Comparison of ENCODE assay signal across 30 cellular contexts in genomic region chr3:122956685-122957455, GRCh38.
DNase-seq lines count a peak whose midpoint lies in the region; ATAC-seq, FAIRE-seq and TF ChIP-seq lines count a peak whose summit lies in the region.
"Had no signal": no experiment of that assay in that cellular context is flagged by ENCODE, and none has a peak within 500 bp of the region (broad histone marks: within the 10 kb centered on the region; RNA-seq: fewer than 3 reads in every experiment).

No MANE protein-coding gene starts in this region.

- H3K14ac ChIP-seq in H9 (ENCODE audit: insufficient read depth, low read length): peak overlapping the region; percentile 16; the same call in 1 of the 2 replicates

- H3K36me3 Mint-ChIP-seq in H9 (ENCODE audit: insufficient read depth in 1 of 3, low read depth in 3 of 3): peaks cover 0 to 4% (median 2%) of the 10 kb centered on the region in 3 experiments; a peak in 2 of 7 replicates
- peaks cover 29% of the 10 kb centered on the region for H3K36me3 Mint-ChIP-seq in endodermal cell (ENCODE audit: low read depth)
- peaks cover 16% of the 10 kb centered on the region for H3K36me3 Mint-ChIP-seq in neural progenitor cell
- H3K36me3 Mint-ChIP-seq: activated naive CD4-positive, alpha-beta T cell treated with anti-CD3 and anti-CD28 coated beads, Interleukin-2, amount 50 U/mL, for 72 hours; CD4-positive, CD25-positive, alpha-beta regulatory T cell had no signal

- no peak overlapping the region for H3K4me2 ChIP-seq in H9 (ENCODE audit: insufficient read depth, insufficient read length, low read length)
- H3K4me2 ChIP-seq in neural progenitor cell: no peak overlapping the region
- no peak overlapping the region for H3K4me2 ChIP-seq in mammary epithelial cell (ENCODE audit: insufficient read depth, low read depth, low read length)

- H3K4me3 ChIP-seq in endodermal cell (ENCODE audit: low read length): no peak overlapping the region
- no peak overlapping the region for H3K4me3 ChIP-seq in right atrium auricular region
- no peak overlapping the region for H3K4me3 ChIP-seq in neural progenitor cell
- H3K4me3 ChIP-seq in pancreas: no peak overlapping the region
- H3K4me3 ChIP-seq in mammary epithelial cell (replicated peaks in 1 of 3; ENCODE audit: insufficient read depth in 1 of 3, low read depth in 2 of 3, low read length in 3 of 3): no peak overlapping the region
- H3K4me3 ChIP-seq: Peyer's patch had no signal

- H3T11ph ChIP-seq in H9 (ENCODE audit: low read length): no peak overlapping the region

- ATAC-seq in pancreas (no peak), GM18867 (IDR thresholded peaks at IDR 0.05; ENCODE audit: unreplicated experiment) (no peak)
- ATAC-seq: activated naive CD4-positive, alpha-beta T cell treated with anti-CD3 and anti-CD28 coated beads, Interleukin-2, amount 50 U/mL, for 72 hours; stimulated activated naive CD8-positive, alpha-beta T cell treated with anti-CD3 and anti-CD28 coated beads, Interleukin-15, amount 100 ng/mL, for 72 hours had no signal

- no peaks in the 10 kb centered on the region for H3K36me3 ChIP-seq in endodermal cell (ENCODE audit: control insufficient read depth, insufficient read depth, low read length)
- H3K36me3 ChIP-seq in right atrium auricular region: no peaks in the 10 kb centered on the region
- no peaks in the 10 kb centered on the region for H3K36me3 ChIP-seq in neural progenitor cell
- H3K36me3 ChIP-seq in pancreas: no peaks in the 10 kb centered on the region
- H3K36me3 ChIP-seq in mammary epithelial cell (ENCODE audit: insufficient read depth, low read length): no peaks in the 10 kb centered on the region
- H3K36me3 ChIP-seq: Peyer's patch, WERI-Rb-1 had no signal

- CTCF ChIA-PET in mammary epithelial cell (lab: Charles Lee; ENCODE audit: low non-redundant PET): no interaction called here

- H3K27me3 ChIP-seq in H9 (ENCODE audit: insufficient read depth, low read length): no peaks in the 10 kb centered on the region
- no peaks in the 10 kb centered on the region for H3K27me3 ChIP-seq in endodermal cell (ENCODE audit: control insufficient read depth, insufficient read depth, low read length, poor library complexity, severe bottlenecking)
- H3K27me3 ChIP-seq in right atrium auricular region: no peaks in the 10 kb centered on the region
- no peaks in the 10 kb centered on the region for H3K27me3 ChIP-seq in neural progenitor cell
- no peaks in the 10 kb centered on the region for H3K27me3 ChIP-seq in pancreas
- H3K27me3 ChIP-seq in mammary epithelial cell (ENCODE audit: insufficient read depth, low read length): peaks cover 3% of the 10 kb centered on the region
- H3K27me3 ChIP-seq: Peyer's patch had no signal

- no peaks in the 10 kb centered on the region for H3F3A ChIP-seq in neural progenitor cell (ENCODE audit: low read depth)

- H3K23me2 ChIP-seq in H9 (ENCODE audit: insufficient read length, low read depth, low read length, poor library complexity, severe bottlenecking): no peaks in the 10 kb centered on the region

- no peak overlapping the region for H3K56ac ChIP-seq in H9 (ENCODE audit: insufficient read length, low read depth, low read length)

- H4K8ac ChIP-seq in H9 (replicated peaks; ENCODE audit: insufficient read length, low read depth, low read length): no peak overlapping the region

- intact Hi-C loops in pancreas (cut with DNase I): no loop called here
- intact Hi-C loops in mammary epithelial cell (cut with micrococcal nuclease): no loop called here

- DNase-seq in H9: no peak
- peak; percentile 57 for DNase-seq in endodermal cell
- no peak for DNase-seq in right atrium auricular region (ENCODE audit: low spot score)
- no peak for DNase-seq in neural progenitor cell (ENCODE audit: low spot score)
- no peak for DNase-seq in iPS-NIHi7 (ENCODE audit: extremely low spot score)
- DNase-seq in pancreas: no peak
- DNase-seq in mammary epithelial cell: no peak
- DNase-seq: activated CD4-positive, alpha-beta T cell treated with anti-CD3 and anti-CD28 coated beads for 48 hours; activated effector memory CD4-positive, alpha-beta T cell treated with Interleukin-2 at 50 U/mL for 16 hours; Calu3; CD4-positive, CD25-positive, alpha-beta regulatory T cell; DMS79; effector CD4-positive, alpha-beta T cell; glutamatergic neuron; HFFc6; KBM-7; NCI-H1105; NCI-H2029; NCI-H69; Peyer's patch; SIG-M5; stimulated activated CD4-positive, alpha-beta T cell treated with anti-CD3 and anti-CD28 coated beads, Interleukin-12 subunit alpha, Interleukin-12 subunit beta, amount 100 ng/mL, for 4 hours; stimulated activated CD4-positive, alpha-beta T cell treated with anti-CD3 and anti-CD28 coated beads, Interleukin-2, amount 100 ng/mL, for 48 hours; stimulated activated naive CD8-positive, alpha-beta T cell treated with anti-CD3 and anti-CD28 coated beads, Interleukin-15, amount 100 ng/mL, for 72 hours; WERI-Rb-1 had no signal

- H3K4me1 ChIP-seq in H9 (ENCODE audit: insufficient read depth, low read length): peaks cover 13% of the 10 kb centered on the region; the same call in 1 of the 2 replicates
- peaks cover 9% of the 10 kb centered on the region for H3K4me1 ChIP-seq in endodermal cell (ENCODE audit: control insufficient read depth, insufficient read depth, low read length)
- H3K4me1 ChIP-seq in right atrium auricular region: peaks cover 8 to 52% of the 10 kb centered on the region in 2 donors
- H3K4me1 ChIP-seq in neural progenitor cell: peaks cover 15% of the 10 kb centered on the region
- no peaks in the 10 kb centered on the region for H3K4me1 ChIP-seq in pancreas
- H3K4me1 ChIP-seq in mammary epithelial cell (ENCODE audit: insufficient read depth, low read length): peaks cover 9% of the 10 kb centered on the region

- H3K27me3 Mint-ChIP-seq in H9 (ENCODE audit: low read depth) (no peaks in the 10 kb centered on the region; the same call in 1 of the 2 replicates), endodermal cell (ENCODE audit: insufficient read depth) (no peaks in the 10 kb centered on the region), neural progenitor cell (ENCODE audit: insufficient read depth, low read depth) (peaks cover 11% of the 10 kb centered on the region)

- H2BK12ac ChIP-seq in H9 (ENCODE audit: insufficient read length, low read depth, low read length): no peak overlapping the region

- no peak overlapping the region for H4K5ac ChIP-seq in H9 (ENCODE audit: insufficient read length, low read depth, low read length)

- WGBS in H9 (ENCODE audit: extremely low coverage, insufficient read length, low lambda C conversion rate): no CpG with 5 or more reads among the region's 16 CpGs
- WGBS in endodermal cell (ENCODE audit: insufficient coverage in 1 of 2, insufficient read length in 1 of 2), 2 experiments: 87 to 91% methylated on average over 16 of the region's 16 CpGs
- WGBS in pancreas, 2 donors: 74 to 82% methylated on average over 16 of the region's 16 CpGs
- WGBS in mammary epithelial cell (ENCODE audit: low coverage, missing lambda C conversion rate): 78% methylated on average over 4 of the region's 16 CpGs

- in situ Hi-C loops in mammary epithelial cell (cut with MboI; ENCODE audit: low sequenced_read_pairs in 2 of 2): no loop called here

- BruUV-seq in mammary epithelial cell (replicated peaks; lab: Mats Ljungman, UMichigan): no TSS peak

- H3K18ac ChIP-seq in H9 (ENCODE audit: insufficient read length, low read depth, low read length): no peak overlapping the region

- H2BK15ac ChIP-seq in H9 (ENCODE audit: low read depth, low read length): no peak overlapping the region

- H3K9me3 ChIP-seq in H9 (ENCODE audit: control insufficient read depth, low read depth, low read length): no peaks in the 10 kb centered on the region
- H3K9me3 ChIP-seq in endodermal cell (ENCODE audit: control insufficient read depth, low read length): no peaks in the 10 kb centered on the region
- no peaks in the 10 kb centered on the region for H3K9me3 ChIP-seq in right atrium auricular region
- no peaks in the 10 kb centered on the region for H3K9me3 ChIP-seq in neural progenitor cell (ENCODE audit: low read depth)
- H3K9me3 ChIP-seq in pancreas: no peaks in the 10 kb centered on the region
- H3K9me3 ChIP-seq in mammary epithelial cell (replicated peaks; ENCODE audit: insufficient read depth, low read length): no peaks in the 10 kb centered on the region
- H3K9me3 ChIP-seq: Peyer's patch had no signal

- no peak overlapping the region for H2AFZ ChIP-seq in H9 (ENCODE audit: low read length)
- no peak overlapping the region for H2AFZ ChIP-seq in neural progenitor cell (replicated peaks)
- no peak overlapping the region for H2AFZ ChIP-seq in mammary epithelial cell (ENCODE audit: low read depth, low read length)

- H3K27ac Mint-ChIP-seq in H9 (no peak overlapping the region), endodermal cell (no peak overlapping the region), neural progenitor cell (peak overlapping the region; percentile 8)
- H3K27ac Mint-ChIP-seq: activated naive CD4-positive, alpha-beta T cell treated with anti-CD3 and anti-CD28 coated beads, Interleukin-2, amount 50 U/mL, for 72 hours; CD4-positive, CD25-positive, alpha-beta regulatory T cell; HFFc6; stimulated activated naive CD8-positive, alpha-beta T cell treated with anti-CD3 and anti-CD28 coated beads, Interleukin-15, amount 100 ng/mL, for 72 hours had no signal

- H3K9ac ChIP-seq in H9 (ENCODE audit: extremely low read depth, insufficient read length, low read length) (no peak overlapping the region), endodermal cell (ENCODE audit: extremely low read depth, low read length, poor library complexity, severe bottlenecking) (no peak overlapping the region), neural progenitor cell (no peak overlapping the region), mammary epithelial cell (ENCODE audit: insufficient read depth, low read length) (no peak overlapping the region)

- H3K23ac ChIP-seq in H9 (ENCODE audit: insufficient read length, low read depth, low read length): no peak overlapping the region

- H2BK120ac ChIP-seq in H9 (ENCODE audit: low read depth, low read length, poor library complexity, severe bottlenecking): no peak overlapping the region

- no peak overlapping the region for H3K4ac ChIP-seq in H9 (ENCODE audit: low read depth, low read length)

- no peak overlapping the region for H2AK5ac ChIP-seq in H9 (ENCODE audit: insufficient read length, low read length)

- peaks cover 53 to 64% of the 10 kb centered on the region in 2 experiments for H3K4me1 Mint-ChIP-seq in H9
- peaks cover 19% of the 10 kb centered on the region for H3K4me1 Mint-ChIP-seq in endodermal cell
- peaks cover 29% of the 10 kb centered on the region for H3K4me1 Mint-ChIP-seq in neural progenitor cell
- H3K4me1 Mint-ChIP-seq: CD4-positive, CD25-positive, alpha-beta regulatory T cell; stimulated activated naive CD8-positive, alpha-beta T cell treated with anti-CD3 and anti-CD28 coated beads, Interleukin-15, amount 100 ng/mL, for 72 hours had no signal

- H3K79me2 ChIP-seq in H9 (ENCODE audit: insufficient read depth, low read length) (no peaks in the 10 kb centered on the region), neural progenitor cell (ENCODE audit: low read depth) (no peaks in the 10 kb centered on the region), mammary epithelial cell (ENCODE audit: insufficient read depth, low read length) (no peaks in the 10 kb centered on the region)

- FAIRE-seq in pancreas (lab: Jason Lieb, UNC): no peak
- FAIRE-seq: A204.1, colon, G401.6 had no signal

- TF ChIP-seq CTCF in H9 (conservative IDR thresholded peaks at IDR 0.05) (no peak), endodermal cell (conservative IDR thresholded peaks at IDR 0.05) (no peak), right atrium auricular region (IDR thresholded peaks at IDR 0.05) (no peak), neural progenitor cell (IDR thresholded peaks at IDR 0.05) (no peak), pancreas (IDR thresholded peaks at IDR 0.05) (no peak), mammary epithelial cell (conservative IDR thresholded peaks at IDR 0.05 in 1 of 2, IDR thresholded peaks at IDR 0.05 in 1 of 2; ENCODE audit: extremely low read depth in 1 of 2, insufficient read depth in 1 of 2, low read depth in 1 of 2, low read length in 2 of 2) (no peak)

- H4K20me1 ChIP-seq in H9 (ENCODE audit: control insufficient read depth, insufficient read depth, insufficient read length) (no peaks in the 10 kb centered on the region), neural progenitor cell (ENCODE audit: low read depth) (no peaks in the 10 kb centered on the region), mammary epithelial cell (ENCODE audit: insufficient read depth, low read length) (no peaks in the 10 kb centered on the region)

- H3K4me3 Mint-ChIP-seq in H9 (peak overlapping the region in 1 of 2 experiments; percentile 6; a peak in 1 of 5 replicates), endodermal cell (no peak overlapping the region), neural progenitor cell (no peak overlapping the region)
- H3K4me3 Mint-ChIP-seq: CD4-positive, CD25-positive, alpha-beta regulatory T cell; HFFc6; stimulated activated naive CD8-positive, alpha-beta T cell treated with anti-CD3 and anti-CD28 coated beads, Interleukin-15, amount 100 ng/mL, for 72 hours had no signal

- H3K27ac ChIP-seq in H9 (ENCODE audit: insufficient read length, low read depth, low read length) (no peak overlapping the region), endodermal cell (ENCODE audit: low read depth, low read length) (no peak overlapping the region), right atrium auricular region (peak overlapping the region; percentile 68 to 85), neural progenitor cell (no peak overlapping the region), pancreas (no peak overlapping the region), mammary epithelial cell (ENCODE audit: insufficient read depth, low read depth, low read length) (no peak overlapping the region)
- H3K27ac ChIP-seq: WERI-Rb-1 had no signal

- H2BK5ac ChIP-seq in H9 (ENCODE audit: insufficient read length, low read length): no peak overlapping the region

- no peaks in the 10 kb centered on the region for H3K9me3 Mint-ChIP-seq in H9
- H3K9me3 Mint-ChIP-seq in endodermal cell: no peaks in the 10 kb centered on the region
- H3K9me3 Mint-ChIP-seq in neural progenitor cell: no peaks in the 10 kb centered on the region
- H3K9me3 Mint-ChIP-seq: activated naive CD4-positive, alpha-beta T cell treated with anti-CD3 and anti-CD28 coated beads, Interleukin-2, amount 50 U/mL, for 72 hours; HFFc6; stimulated activated naive CD8-positive, alpha-beta T cell treated with anti-CD3 and anti-CD28 coated beads, Interleukin-15, amount 100 ng/mL, for 72 hours had no signal

- H4K91ac ChIP-seq in H9 (ENCODE audit: insufficient read length, low read depth, low read length): no peak overlapping the region

- H2BK20ac ChIP-seq in H9 (ENCODE audit: low read depth, low read length, poor library complexity, severe bottlenecking): no peak overlapping the region

- dilution Hi-C loops in mammary epithelial cell (cut with HindIII; ENCODE audit: low sequenced_read_pairs): loop anchor here (5.0 kb wide), 1 partner anchor 50 kb away; no protein-coding TSS in a partner anchor

- no peaks in the 10 kb centered on the region for H3K79me1 ChIP-seq in H9 (ENCODE audit: insufficient read depth, low read depth, low read length, poor library complexity, severe bottlenecking)

Comparison
In these comparisons a context has a peak if more than half of its experiments do, and no peak if none do; other contexts are left out.
1. H3K27ac ChIP-seq: peak in right atrium auricular region (2 of 2); none in H9 (single experiment), endodermal cell (single experiment), neural progenitor cell (single experiment), pancreas (0 of 4) and mammary epithelial cell (single experiment).